9 cellular contexts compared by ENCODE assay signal in genomic region chr3:168061332-168061996, GRCh38. TPM values are rescaled to one million over a fixed set of nuclear protein-coding genes. Genes with fewer than 3 reads are reported as not detected.
DNase-seq lines count a peak whose midpoint lies in the region; ATAC-seq and TF ChIP-seq lines count a peak whose summit lies in the region.
"Had no signal": no experiment of that assay in that cellular context is flagged by ENCODE, and none has a peak within 500 bp of the region (broad histone marks: within the 10 kb centered on the region; RNA-seq: fewer than 3 reads in every experiment).

No MANE protein-coding gene starts in this region.

- H3K4me2 ChIP-seq in OCI-LY3 (ENCODE audit: low read length) = peak overlapping the region; percentile 65

- H3K4me3 ChIP-seq in OCI-LY3 (ENCODE audit: low read length) (peak overlapping the region; percentile 62), aorta (ENCODE audit: low read length in 2 of 2) (no peak overlapping the region)

- H3K79me2 ChIP-seq in OCI-LY3 (ENCODE audit: low read length) = no peaks in the 10 kb centered on the region; the same call in 1 of the 2 replicates

- H3K27ac ChIP-seq in OCI-LY3 (ENCODE audit: low read length) (no peak overlapping the region), aorta (ENCODE audit: low read depth in 1 of 2, low read length in 2 of 2) (no peak overlapping the region)

- intact Hi-C loops in aorta (cut with DNase I) = no loop called here

- no peaks in the 10 kb centered on the region for H3K36me3 ChIP-seq in OCI-LY3 (replicated peaks; ENCODE audit: low read depth, low read length)
- no peaks in the 10 kb centered on the region for H3K36me3 ChIP-seq in aorta (ENCODE audit: control insufficient read depth in 1 of 2, insufficient read depth in 2 of 2, low read length in 1 of 2)

- H3K9me3 ChIP-seq in OCI-LY3 (ENCODE audit: insufficient read depth, low read length) = no peaks in the 10 kb centered on the region
- no peaks in the 10 kb centered on the region for H3K9me3 ChIP-seq in aorta (ENCODE audit: control insufficient read depth, low read length)

- no peak overlapping the region for H2AFZ ChIP-seq in OCI-LY3 (ENCODE audit: low read depth, low read length)

- TF ChIP-seq CTCF in OCI-LY3 (IDR thresholded peaks at IDR 0.05; ENCODE audit: low read depth, low read length) = no peak

- peak; percentile 90 for ATAC-seq in HG02678 (IDR thresholded peaks at IDR 0.05; ENCODE audit: unreplicated experiment)
- ATAC-seq in aorta (ENCODE audit: low FRiP score) = no peak

- H3K9ac ChIP-seq in OCI-LY3 (ENCODE audit: low read length) = no peak overlapping the region

- H3K4me1 ChIP-seq in OCI-LY3 (ENCODE audit: low read length) (peaks cover 23% of the 10 kb centered on the region), aorta (ENCODE audit: control insufficient read depth in 1 of 2, insufficient read depth in 2 of 2, low read length in 2 of 2) (peaks cover 0 to 1% of the 10 kb centered on the region in 2 donors)

- H3K27me3 ChIP-seq in OCI-LY3 (ENCODE audit: low read depth, low read length) = no peaks in the 10 kb centered on the region
- H3K27me3 ChIP-seq in aorta (ENCODE audit: control insufficient read depth in 1 of 2, insufficient read depth in 2 of 2, low read length in 1 of 2) = no peaks in the 10 kb centered on the region

- peak; percentile 5 for DNase-seq in activated CD4-positive, alpha-beta T cell treated with anti-CD3 and anti-CD28 coated beads for 48 hours
- DNase-seq in activated CD4-positive, alpha-beta T cell treated with anti-CD3 and anti-CD28 coated beads, Interleukin-2, amount 50 U/mL, for 48 hours = no peak
- DNase-seq in pons (ENCODE audit: low spot score) = peak; percentile 41
- no peak for DNase-seq in NCI-H2029 treated with DMSO at 0.1 percent for 48 hours (lab: John Stamatoyannopoulos, UW)
- DNase-seq in AG08395 (ENCODE audit: low spot score) = no peak
- DNase-seq in aorta = no peak

- no peaks in the 10 kb centered on the region for H4K20me1 ChIP-seq in OCI-LY3 (ENCODE audit: insufficient read depth, low read length)

- WGBS in aorta, 2 donors = 84 to 85% methylated on average over 5 of the region's 5 CpGs

RNA-seq across cellular contexts. Expression of gene GOLIM4, which starts 34.3 kb away (rescaled TPM):
- total RNA-seq in aorta = 10 to 100 TPM; 44.6 to 48.8 TPM
- 10 to 100 TPM; 20.5 to 21.2 TPM for polyA plus RNA-seq in aorta
- polyA plus RNA-seq: CD4-positive, CD25-positive, alpha-beta regulatory T cell had no signal

Comparison
In these comparisons a context has a peak if more than half of its experiments do, and no peak if none do; other contexts are left out.
1. DNase-seq: peak in activated CD4-positive, alpha-beta T cell treated with anti-CD3 and anti-CD28 coated beads for 48 hours (single experiment) and pons (single experiment); none in activated CD4-positive, alpha-beta T cell treated with anti-CD3 and anti-CD28 coated beads, Interleukin-2, amount 50 U/mL, for 48 hours (0 of 2), NCI-H2029 treated with DMSO at 0.1 percent for 48 hours (single experiment), AG08395 (single experiment) and aorta (0 of 2).